15 cellular contexts compared by ENCODE assay signal in genomic region chr5:67244345-67244793, GRCh38. TPM values are rescaled to one million over a fixed set of nuclear protein-coding genes. Genes with fewer than 3 reads are reported as not detected.
DNase-seq lines count a peak whose midpoint lies in the region; ATAC-seq, FAIRE-seq and TF ChIP-seq lines count a peak whose summit lies in the region.
"Had no signal": no experiment of that assay in that cellular context is flagged by ENCODE, and none has a peak within 500 bp of the region (broad histone marks: within the 10 kb centered on the region; RNA-seq: fewer than 3 reads in every experiment).

No MANE protein-coding gene starts in this region.

- no peak for TF ChIP-seq POLR2A in HepG2 (IDR thresholded peaks at IDR 0.05; ENCODE audit: insufficient read depth in 1 of 2, low read depth in 2 of 2, low read length in 2 of 2)

- no peaks in the 10 kb centered on the region for H3K79me2 ChIP-seq in mammary epithelial cell (ENCODE audit: insufficient read depth, low read length)
- no peaks in the 10 kb centered on the region for H3K79me2 ChIP-seq in HepG2 (ENCODE audit: insufficient read depth, low read length)
- no peaks in the 10 kb centered on the region for H3K79me2 ChIP-seq in PC-9 (ENCODE audit: low read depth)

- peaks cover 44% of the 10 kb centered on the region for H3K4me1 ChIP-seq in mammary epithelial cell (ENCODE audit: insufficient read depth, low read length)
- peaks cover 13% of the 10 kb centered on the region for H3K4me1 ChIP-seq in HepG2 (ENCODE audit: insufficient read depth, low read length)
- H3K4me1 ChIP-seq in PC-9 (replicated peaks; ENCODE audit: insufficient read depth), result no peaks in the 10 kb centered on the region
- H3K4me1 ChIP-seq: colonic mucosa had no signal

- H3K9ac ChIP-seq in mammary epithelial cell (ENCODE audit: insufficient read depth, low read length) (no peak overlapping the region), HepG2 (ENCODE audit: insufficient read depth, low read depth, low read length) (no peak overlapping the region)
- H3K9ac ChIP-seq: BLaER1 treated with 17β-estradiol and CSF1 and Interleukin-3, amounts not matched to agents 10 nM and 100 nM; GM23248 had no signal

- TF ChIP-seq RAD21 in HepG2 (CRISPR knock-in tag; IDR thresholded peaks at IDR 0.05), result no peak

- intact Hi-C loops in mammary epithelial cell (cut with micrococcal nuclease) (loop anchor here (10.0 kb wide), 2 partner anchors 380 to 570 kb away; no protein-coding TSS in a partner anchor), HepG2 (cut with micrococcal nuclease; ENCODE audit: unreplicated experiment) (loop anchor here (10.0 kb wide), 1 partner anchor 250 kb away; no protein-coding TSS in a partner anchor), PC-9 (cut with micrococcal nuclease; ENCODE audit: unreplicated experiment) (no loop called here)

- H3K27ac Mint-ChIP-seq in nephron progenitor cell, result no peak overlapping the region
- H3K27ac Mint-ChIP-seq: activated naive CD8-positive, alpha-beta T cell treated with anti-CD3 and anti-CD28 coated beads, Interleukin-2, amount 50 U/mL, for 24 hours had no signal

- POLR2A ChIA-PET in HepG2 (lab: Yijun Ruan, JAX) (no interaction called here), PC-9 (lab: Charles Lee; ENCODE audit: unreplicated experiment) (interaction anchor here (0.8 kb wide), 1 partner anchor 1896 kb away, joined by 3 read pairs; no protein-coding TSS in a partner anchor)

- H4K20me1 ChIP-seq in mammary epithelial cell (ENCODE audit: insufficient read depth, low read length) (no peaks in the 10 kb centered on the region), HepG2 (ENCODE audit: insufficient read depth, low read length) (no peaks in the 10 kb centered on the region), PC-9 (ENCODE audit: insufficient read depth) (no peaks in the 10 kb centered on the region)
- H4K20me1 ChIP-seq: BLaER1 treated with 17β-estradiol and CSF1 and Interleukin-3, amounts not matched to agents 10 nM and 100 nM had no signal

- H3K4me3 Mint-ChIP-seq in nephron progenitor cell, result no peak overlapping the region
- H3K4me3 Mint-ChIP-seq: activated naive CD8-positive, alpha-beta T cell treated with anti-CD3 and anti-CD28 coated beads, Interleukin-2, amount 50 U/mL, for 24 hours; naive thymus-derived CD4-positive, alpha-beta T cell had no signal

- H3K27me3 Mint-ChIP-seq in nephron progenitor cell (ENCODE audit: low read depth, poor library complexity), result peaks cover 5% of the 10 kb centered on the region
- H3K27me3 Mint-ChIP-seq: activated naive CD8-positive, alpha-beta T cell treated with anti-CD3 and anti-CD28 coated beads, Interleukin-2, amount 50 U/mL, for 24 hours had no signal

- no peaks in the 10 kb centered on the region for H3K27me3 ChIP-seq in mammary epithelial cell (ENCODE audit: insufficient read depth, low read length)
- no peaks in the 10 kb centered on the region for H3K27me3 ChIP-seq in HepG2 (ENCODE audit: control insufficient read depth in 1 of 2, insufficient read depth in 2 of 2, low read length in 2 of 2)
- 0 out of 2 replicates have a peak, but pooled peaks cover 3% of the 10 kb centered on the region for H3K27me3 ChIP-seq in PC-9 (ENCODE audit: insufficient read depth, low read depth)
- H3K27me3 ChIP-seq: BLaER1 treated with 17β-estradiol and CSF1 and Interleukin-3, amounts not matched to agents 10 nM and 100 nM; colonic mucosa had no signal

- H2AFZ ChIP-seq in mammary epithelial cell (ENCODE audit: low read depth, low read length), result peak overlapping the region; percentile 38
- no peak overlapping the region for H2AFZ ChIP-seq in HepG2 (ENCODE audit: low read length)
- H2AFZ ChIP-seq in PC-9, result no peak overlapping the region
- H2AFZ ChIP-seq: GM23248 had no signal

- H3K36me3 ChIP-seq in mammary epithelial cell (ENCODE audit: insufficient read depth, low read length) (no peaks in the 10 kb centered on the region), HepG2 (replicated peaks in 1 of 2; ENCODE audit: control insufficient read depth in 1 of 2, insufficient read depth in 2 of 2, low read length in 2 of 2) (no peaks in the 10 kb centered on the region), PC-9 (ENCODE audit: low read depth) (no peaks in the 10 kb centered on the region)
- H3K36me3 ChIP-seq: BLaER1 treated with 17β-estradiol and CSF1 and Interleukin-3, amounts not matched to agents 10 nM and 100 nM; colonic mucosa had no signal

- TF ChIP-seq CTCF in mammary epithelial cell (conservative IDR thresholded peaks at IDR 0.05 in 1 of 2, IDR thresholded peaks at IDR 0.05 in 1 of 2; ENCODE audit: extremely low read depth in 1 of 2, insufficient read depth in 1 of 2, low read depth in 1 of 2, low read length in 2 of 2) (no peak), HepG2 (CRISPR knock-in tag; IDR thresholded peaks at IDR 0.05) (no peak), PC-9 (conservative IDR thresholded peaks at IDR 0.05) (no peak), nephron progenitor cell (IDR thresholded peaks at IDR 0.05) (no peak)

- H3K9me2 ChIP-seq in PC-9 (ENCODE audit: insufficient read depth), result no peaks in the 10 kb centered on the region

- in situ Hi-C loops in mammary epithelial cell (cut with MboI; ENCODE audit: low sequenced_read_pairs in 2 of 2) (loop anchor here (25.0 kb wide), 3 partner anchors 243 to 1018 kb away; no protein-coding TSS in a partner anchor), HepG2 (cut with HindIII; ENCODE audit: extremely low pct_ligation_motif_present, low pct_unique_long_range_greater_than_20kb) (no loop called here)

- peak; percentile 13 for DNase-seq in Daoy (ENCODE audit: low read depth)
- DNase-seq in NCI-H1105 treated with DMSO at 0.1 percent for 48 hours (lab: John Stamatoyannopoulos, UW), result peak; percentile 36
- DNase-seq in mammary epithelial cell, result no peak
- peak; percentile 28 for DNase-seq in HepG2 (ENCODE audit: low spot score)
- DNase-seq in PC-9, result no peak
- no peak for DNase-seq in iPS-NIHi11 (ENCODE audit: low spot score)
- no peak for DNase-seq in nephron progenitor cell
- DNase-seq: activated naive CD8-positive, alpha-beta T cell treated with anti-CD3 and anti-CD28 coated beads, Interleukin-2, amount 50 U/mL, for 24 hours; colonic mucosa; GM23248; naive thymus-derived CD4-positive, alpha-beta T cell; NCI-H1048; NK-92 treated with Interleukin-12 subunit alpha and Interleukin-12 subunit beta, amount 100 ng/mL, for 24 hours had no signal

- ATAC-seq in HepG2, result peak; percentile 52
- ATAC-seq in HG02571 (IDR thresholded peaks at IDR 0.05; ENCODE audit: unreplicated experiment), result no peak
- ATAC-seq: activated naive CD8-positive, alpha-beta T cell treated with anti-CD3 and anti-CD28 coated beads, Interleukin-2, amount 50 U/mL, for 24 hours; naive thymus-derived CD4-positive, alpha-beta T cell had no signal

- peaks cover 31% of the 10 kb centered on the region for H3K4me1 Mint-ChIP-seq in nephron progenitor cell

- H3K9me3 Mint-ChIP-seq in nephron progenitor cell, result no peaks in the 10 kb centered on the region

- no peak for FAIRE-seq in HepG2 (lab: Jason Lieb, UNC)

- CTCF ChIA-PET in mammary epithelial cell (lab: Charles Lee; ENCODE audit: low non-redundant PET), result no interaction called here
- CTCF ChIA-PET in HepG2 (lab: Yijun Ruan, JAX; ENCODE audit: low intra/inter-chr PET ratio, low total read pairs), result no interaction called here
- CTCF ChIA-PET in PC-9 (lab: Charles Lee), result interaction anchor here (0.6 kb wide), 1 partner anchor 250 kb away, joined by 7 read pairs; no protein-coding TSS in a partner anchor

- TF ChIP-seq EP300 in HepG2 (IDR thresholded peaks at IDR 0.05; ENCODE audit: low read depth in 2 of 2, low read length in 2 of 2), result no peak
- no peak for TF ChIP-seq EP300 in HepG2 (CRISPR knock-in tag; IDR thresholded peaks at IDR 0.05; ENCODE audit: borderline replicate concordance)

- H3F3A ChIP-seq in PC-9 (ENCODE audit: insufficient read depth, low read depth), result no peaks in the 10 kb centered on the region

- H3K4me2 ChIP-seq in mammary epithelial cell (ENCODE audit: insufficient read depth, low read depth, low read length), result no peak overlapping the region
- no peak overlapping the region for H3K4me2 ChIP-seq in HepG2 (ENCODE audit: low read depth, low read length)
- no peak overlapping the region for H3K4me2 ChIP-seq in PC-9

- WGBS in mammary epithelial cell (ENCODE audit: low coverage, missing lambda C conversion rate), result 72% methylated on average over 3 of the region's 3 CpGs
- WGBS in HepG2 (ENCODE audit: low lambda C conversion rate), result 59% methylated on average over 3 of the region's 3 CpGs

- dilution Hi-C loops in mammary epithelial cell (cut with HindIII; ENCODE audit: low sequenced_read_pairs), result no loop called here

- H3K27ac ChIP-seq in mammary epithelial cell (ENCODE audit: insufficient read depth, low read depth, low read length), result no peak overlapping the region
- no peak overlapping the region for H3K27ac ChIP-seq in HepG2 (ENCODE audit: extremely low read length, insufficient read depth, low read length)
- no peak overlapping the region for H3K27ac ChIP-seq in PC-9
- H3K27ac ChIP-seq: colonic mucosa, GM23248 had no signal

- H3K4me3 ChIP-seq in mammary epithelial cell (replicated peaks in 1 of 3; ENCODE audit: insufficient read depth in 1 of 3, low read depth in 2 of 3, low read length in 3 of 3) (no peak overlapping the region), HepG2 (replicated peaks in 1 of 3; ENCODE audit: insufficient read depth in 1 of 3, low read depth in 2 of 3, low read length in 3 of 3) (no peak overlapping the region), PC-9 (no peak overlapping the region)
- H3K4me3 ChIP-seq: BLaER1 treated with 17β-estradiol and CSF1 and Interleukin-3, amounts not matched to agents 10 nM and 100 nM; colonic mucosa; GM23248 had no signal

- H3K9me3 ChIP-seq in mammary epithelial cell (replicated peaks; ENCODE audit: insufficient read depth, low read length) (no peaks in the 10 kb centered on the region), HepG2 (ENCODE audit: low read length) (no peaks in the 10 kb centered on the region), PC-9 (ENCODE audit: insufficient read depth, low read depth) (no peaks in the 10 kb centered on the region)
- H3K9me3 ChIP-seq: BLaER1 treated with 17β-estradiol and CSF1 and Interleukin-3, amounts not matched to agents 10 nM and 100 nM; colonic mucosa had no signal

- no peaks in the 10 kb centered on the region for H3K36me3 Mint-ChIP-seq in nephron progenitor cell (ENCODE audit: low read depth)

- BruUV-seq in mammary epithelial cell (replicated peaks; lab: Mats Ljungman, UMichigan) (no TSS peak), HepG2 (replicated peaks; lab: Mats Ljungman, UMichigan) (no TSS peak), PC-9 (replicated peaks; lab: Mats Ljungman, UMichigan) (no TSS peak)

RNA-seq across cellular contexts. Expression of gene CD180, which starts 47.8 kb away (rescaled TPM):
- not detected in 2 replicates for total RNA-seq in Daoy (2014; rRNA removed; shearing (Covaris generic))
- total RNA-seq in mammary epithelial cell, result under 1 TPM in 1 of 2 donors, not detected in 1; 0.17 TPM
- polyA plus RNA-seq in mammary epithelial cell, result 0.02 TPM
- not detected for polyA minus RNA-seq in mammary epithelial cell
- total RNA-seq in HepG2 (2016; rRNA removed; fragmentation: Illumina TruSeq; extraction: Trizol), result not detected in 2 replicates
- total RNA-seq in HepG2 (2016; cell fraction: cytosol; rRNA removed; fragmentation: Illumina TruSeq; extraction: Trizol; ENCODE audit: low read depth), result not detected in 2 replicates
- not detected in 2 replicates for total RNA-seq in HepG2 (2016; cell fraction: insoluble cytoplasmic fraction; rRNA removed; fragmentation: Illumina TruSeq; extraction: Trizol)
- not detected in 2 replicates for total RNA-seq in HepG2 (2016; cell fraction: membrane; rRNA removed; fragmentation: Illumina TruSeq; extraction: Trizol)
- total RNA-seq in HepG2 (2016; cell fraction: nucleus; rRNA removed; fragmentation: Illumina TruSeq; extraction: Trizol), result not detected in 2 replicates
- not detected in 2 replicates for polyA plus RNA-seq in HepG2 (2011; rRNA removed)
- not detected in 2 replicates for polyA plus RNA-seq in HepG2 (2011; cell fraction: cytosol; rRNA removed)
- polyA plus RNA-seq in HepG2 (2011; cell fraction: nucleus; rRNA removed), result not detected in 2 replicates
- not detected in 2 replicates for polyA plus RNA-seq in HepG2 (2012)
- polyA plus RNA-seq in HepG2 (2016; cell fraction: cytosol; fragmentation: Illumina TruSeq; extraction: Trizol; ENCODE audit: low read depth), result not detected in 2 replicates
- polyA plus RNA-seq in HepG2 (2016; cell fraction: insoluble cytoplasmic fraction; fragmentation: Illumina TruSeq; extraction: Trizol; ENCODE audit: low read depth), result not detected in 2 replicates
- polyA plus RNA-seq in HepG2 (2016; cell fraction: membrane; fragmentation: Illumina TruSeq; extraction: Trizol; ENCODE audit: low read depth), result not detected in 2 replicates
- not detected in 2 replicates for polyA plus RNA-seq in HepG2 (2016; cell fraction: nucleus; fragmentation: Illumina TruSeq; extraction: Trizol; ENCODE audit: insufficient read depth, low read depth)
- polyA minus RNA-seq in HepG2 (2011; rRNA and poly(A)+ RNA removed; ENCODE audit: low replicate concordance), result not detected in 2 replicates
- polyA minus RNA-seq in HepG2 (2011; cell fraction: cytosol; rRNA and poly(A)+ RNA removed), result not detected in 2 replicates
- polyA minus RNA-seq in HepG2 (2011; cell fraction: nucleus; rRNA and poly(A)+ RNA removed), result not detected in 2 replicates
- not detected in 2 replicates for total RNA-seq in PC-9 (2021)
- total RNA-seq: GM23248 had no signal
- polyA plus RNA-seq: GM23248 had no signal

Comparison
In these comparisons a context has a peak if more than half of its experiments do, and no peak if none do; other contexts are left out.
1. DNase-seq: peak in Daoy (single experiment), NCI-H1105 treated with DMSO at 0.1 percent for 48 hours (single experiment) and HepG2 (single experiment); none in mammary epithelial cell (single experiment), PC-9 (0 of 2), iPS-NIHi11 (single experiment) and nephron progenitor cell (single experiment).